In the genomic region with DNA sequence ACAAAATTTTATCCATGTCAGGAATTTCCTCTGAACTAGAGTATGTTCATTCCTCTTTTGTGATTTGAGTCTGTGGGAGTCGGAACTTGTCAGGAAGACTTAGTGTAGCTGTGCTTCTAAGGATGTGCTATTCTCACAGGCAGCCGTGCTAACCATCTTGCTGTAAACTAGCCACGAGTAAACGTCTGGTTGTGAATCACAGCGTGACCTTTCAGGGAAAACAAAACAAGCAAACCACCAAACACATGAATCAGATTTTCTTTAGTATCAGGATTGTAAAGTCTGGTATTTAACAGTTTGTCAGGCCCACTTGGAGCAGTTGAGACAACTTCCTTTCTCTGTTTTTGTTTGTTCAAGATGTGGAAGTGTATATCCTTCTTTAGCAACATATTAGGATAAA, we compare ENCODE assay signal across 12 cellular contexts. TPM values are rescaled to one million over a fixed set of nuclear protein-coding genes. Genes with fewer than 3 reads are reported as not detected.
DNase-seq lines count a peak whose midpoint lies in the region; ATAC-seq and TF ChIP-seq lines count a peak whose summit lies in the region.
"Had no signal": no experiment of that assay in that cellular context is flagged by ENCODE, and none has a peak within 500 bp of the region (broad histone marks: within the 10 kb centered on the region; RNA-seq: fewer than 3 reads in every experiment).

No MANE protein-coding gene starts in this region.

- POLR2A ChIA-PET in activated CD4-positive, alpha-beta T cell treated with anti-CD3 and anti-CD28 coated beads for 36 hours (lab: Charles Lee), result no interaction called here

- H3K9me3 Mint-ChIP-seq in activated CD4-positive, alpha-beta T cell treated with anti-CD3 and anti-CD28 coated beads for 36 hours (ENCODE audit: low read depth), result no peaks in the 10 kb centered on the region

- H3K27ac Mint-ChIP-seq in activated CD4-positive, alpha-beta T cell treated with anti-CD3 and anti-CD28 coated beads for 36 hours, result no peak overlapping the region

- peaks cover 0 to 32% (median 1%) of the 10 kb centered on the region in 4 donors for H3K4me1 ChIP-seq in tibial nerve

- peaks cover 2% of the 10 kb centered on the region for H3K27me3 Mint-ChIP-seq in activated CD4-positive, alpha-beta T cell treated with anti-CD3 and anti-CD28 coated beads for 36 hours

- ATAC-seq in activated CD4-positive, alpha-beta T cell treated with anti-CD3 and anti-CD28 coated beads for 36 hours, result peak; percentile 57

- no peaks in the 10 kb centered on the region for H3K4me1 Mint-ChIP-seq in activated CD4-positive, alpha-beta T cell treated with anti-CD3 and anti-CD28 coated beads for 36 hours

- H3K4me3 Mint-ChIP-seq in activated CD4-positive, alpha-beta T cell treated with anti-CD3 and anti-CD28 coated beads for 36 hours, result no peak overlapping the region

- WGBS in tibial nerve, 2 donors, result 21 to 24% methylated on average over 5 of the region's 5 CpGs

- intact Hi-C loops in activated CD4-positive, alpha-beta T cell treated with anti-CD3 and anti-CD28 coated beads for 36 hours (cut with DNase I, micrococcal nuclease), result no loop called here

- TF ChIP-seq EP300 in tibial nerve (IDR thresholded peaks at IDR 0.05), result no peak

- no peak for TF ChIP-seq POLR2A in tibial nerve (IDR thresholded peaks at IDR 0.05)

- no peaks in the 10 kb centered on the region for H3K27me3 ChIP-seq in kidney epithelial cell (ENCODE audit: control insufficient read depth, insufficient read depth, low read length)
- H3K27me3 ChIP-seq in tibial nerve, result no peaks in the 10 kb centered on the region

- CTCF ChIA-PET in activated CD4-positive, alpha-beta T cell treated with anti-CD3 and anti-CD28 coated beads for 36 hours (lab: Charles Lee), result interaction anchor here (1.5 kb wide), 1 partner anchor 10 kb away, joined by 3 read pairs; no protein-coding TSS in a partner anchor

- no peaks in the 10 kb centered on the region for H3K9me3 ChIP-seq in tibial nerve

- no peak overlapping the region for H3K4me3 ChIP-seq in kidney epithelial cell (ENCODE audit: low read depth, low read length)
- H3K4me3 ChIP-seq in tibial nerve, result no peak overlapping the region

- peak overlapping the region in 3 of 4 donors; percentile 3 to 26 (median 25) for H3K27ac ChIP-seq in tibial nerve

- H3K36me3 Mint-ChIP-seq in activated CD4-positive, alpha-beta T cell treated with anti-CD3 and anti-CD28 coated beads for 36 hours (ENCODE audit: low read depth), result no peaks in the 10 kb centered on the region

- TF ChIP-seq CTCF in kidney epithelial cell (IDR thresholded peaks at IDR 0.05; ENCODE audit: insufficient read depth, low read length, poor library complexity, severe bottlenecking) (no peak), tibial nerve (IDR thresholded peaks at IDR 0.05) (no peak)

- DNase-seq in activated CD4-positive, alpha-beta T cell treated with anti-CD3 and anti-CD28 coated beads for 36 hours, result peak; percentile 21
- DNase-seq in activated CD4-positive, alpha-beta T cell treated with anti-CD3 and anti-CD28 coated beads, Interleukin-2, amount 50 U/mL, for 1 hour, result no peak
- DNase-seq in astrocyte of the hippocampus (ENCODE audit: low read depth, low spot score), result peak; percentile 85
- peak; percentile 61 for DNase-seq in kidney epithelial cell (ENCODE audit: low read depth)
- no peak for DNase-seq in tibial nerve (ENCODE audit: low spot score in 2 of 2)
- no peak for DNase-seq in COR-L47 (lab: John Stamatoyannopoulos, UW)
- no peak for DNase-seq in NCI-H146 treated with DMSO at 0.1 percent for 48 hours (lab: John Stamatoyannopoulos, UW; ENCODE audit: unreplicated experiment)
- no peak for DNase-seq in DMS114 treated with DMSO at 0.1 percent for 48 hours (lab: John Stamatoyannopoulos, UW; ENCODE audit: unreplicated experiment)
- DNase-seq: activated CD4-positive, alpha-beta T cell treated with anti-CD3 and anti-CD28 coated beads for 1 hour; GOT3; Kasumi-1; NCI-H345 had no signal

- no peaks in the 10 kb centered on the region for H3K36me3 ChIP-seq in kidney epithelial cell (ENCODE audit: control insufficient read depth, insufficient read depth, low read length)
- no peaks in the 10 kb centered on the region for H3K36me3 ChIP-seq in tibial nerve

RNA-seq across cellular contexts. Expression of a gene that starts 32.0 kb away (rescaled TPM):
- 1 to 10 TPM; 2.4 to 3.0 TPM for total RNA-seq in activated CD4-positive, alpha-beta T cell treated with anti-CD3 and anti-CD28 coated beads for 36 hours
- total RNA-seq in kidney epithelial cell (9.9 and 19.2 TPM in 2 replicates), tibial nerve (10 to 100 TPM; 56.6 to 87.9 (median 71.6) TPM)

Comparison
In these comparisons a context has a peak if more than half of its experiments do, and no peak if none do; other contexts are left out.
1. DNase-seq: peak in activated CD4-positive, alpha-beta T cell treated with anti-CD3 and anti-CD28 coated beads for 36 hours (single experiment), astrocyte of the hippocampus (single experiment) and kidney epithelial cell (single experiment); none in activated CD4-positive, alpha-beta T cell treated with anti-CD3 and anti-CD28 coated beads, Interleukin-2, amount 50 U/mL, for 1 hour (single experiment), tibial nerve (0 of 2), COR-L47 (single experiment), NCI-H146 treated with DMSO at 0.1 percent for 48 hours (single experiment) and DMS114 treated with DMSO at 0.1 percent for 48 hours (single experiment).